Comparison of ENCODE assay signal across 1 cellular context in genomic region chr10:62806246-62806645, GRCh38.
TF ChIP-seq lines count a peak whose summit lies in the region.

No MANE protein-coding gene starts in this region.

TF ChIP-seq in WTC11, 78 proteins besides CTCF, POLR2A, EP300 and RAD21 (continued from another document):
- TF ChIP-seq TEAD4 (CRISPR knock-in tag; IDR thresholded peaks at IDR 0.05) (no peak), SMAD3 (CRISPR knock-in tag; IDR thresholded peaks at IDR 0.05; ENCODE audit: borderline replicate concordance) (no peak)
TF ChIP-seq in WTC11: peak in this region for 0.
